1 cellular context compared by ENCODE assay signal in genomic region chr9:120875643-120875953, GRCh38.
TF ChIP-seq lines count a peak whose summit lies in the region.

No MANE protein-coding gene starts in this region.

TF ChIP-seq in GM12878, 131 proteins besides CTCF, POLR2A, EP300 and RAD21:
- TF ChIP-seq RELA (IDR thresholded peaks at IDR 0.05; ENCODE audit: borderline replicate concordance, partially characterized antibody) (no peak), JUND (IDR thresholded peaks at IDR 0.05; ENCODE audit: low read depth, low read length) (no peak), CBFB (IDR thresholded peaks at IDR 0.05; ENCODE audit: low read depth) (0 out of 2 replicates have a peak, but pooled peaks have one; percentile 7), EGR1 (IDR thresholded peaks at IDR 0.05; ENCODE audit: borderline replicate concordance in 1 of 2, low read depth in 2 of 2, low read length in 2 of 2) (peak in 1 of 2 experiments; percentile 56; a peak in 2 of 3 replicates)
TF ChIP-seq in GM12878: peak in this region for 2.
